ENCODE assay signal across 1 cellular context in the genomic region with DNA sequence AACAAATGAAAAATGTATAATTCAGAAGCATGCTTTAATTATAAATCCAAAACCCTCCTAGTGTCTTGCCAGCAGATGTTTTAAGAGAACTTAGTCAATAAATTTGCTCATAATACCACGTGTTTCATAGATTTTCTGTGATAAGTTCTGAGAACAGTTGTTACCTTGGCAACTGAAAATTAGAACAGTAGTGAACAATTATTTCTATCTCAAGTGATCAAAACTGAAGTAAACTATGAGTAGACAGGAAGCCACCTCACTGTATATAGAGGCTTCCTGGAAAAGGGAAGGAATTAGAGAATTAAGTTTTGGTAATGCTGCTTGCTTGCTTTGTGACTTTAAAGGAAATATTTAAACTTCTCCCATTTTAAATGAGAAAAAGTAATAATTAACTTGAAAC.
TF ChIP-seq lines count a peak whose summit lies in the region.

No MANE protein-coding gene starts in this region.

TF ChIP-seq in SK-N-SH treated with all-trans-retinoic acid at 6 μM for 48 hours, 23 proteins besides CTCF, POLR2A, EP300 and RAD21 (continued from another document):
- TF ChIP-seq, protein P1, sequence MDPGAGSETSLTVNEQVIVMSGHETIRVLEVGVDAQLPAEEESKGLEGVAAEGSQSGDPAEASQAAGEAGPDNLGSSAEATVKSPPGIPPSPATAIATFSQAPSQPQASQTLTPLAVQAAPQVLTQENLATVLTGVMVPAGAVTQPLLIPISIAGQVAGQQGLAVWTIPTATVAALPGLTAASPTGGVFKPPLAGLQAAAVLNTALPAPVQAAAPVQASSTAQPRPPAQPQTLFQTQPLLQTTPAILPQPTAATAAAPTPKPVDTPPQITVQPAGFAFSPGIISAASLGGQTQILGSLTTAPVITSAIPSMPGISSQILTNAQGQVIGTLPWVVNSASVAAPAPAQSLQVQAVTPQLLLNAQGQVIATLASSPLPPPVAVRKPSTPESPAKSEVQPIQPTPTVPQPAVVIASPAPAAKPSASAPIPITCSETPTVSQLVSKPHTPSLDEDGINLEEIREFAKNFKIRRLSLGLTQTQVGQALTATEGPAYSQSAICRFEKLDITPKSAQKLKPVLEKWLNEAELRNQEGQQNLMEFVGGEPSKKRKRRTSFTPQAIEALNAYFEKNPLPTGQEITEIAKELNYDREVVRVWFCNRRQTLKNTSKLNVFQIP (CRISPR knock-in tag; IDR thresholded peaks at IDR 0.05; ENCODE audit: borderline replicate concordance, low read depth): no peak
- TF ChIP-seq RARB (CRISPR knock-in tag; IDR thresholded peaks at IDR 0.05) (no peak), ZNF8 (CRISPR knock-in tag; IDR thresholded peaks at IDR 0.05) (no peak), SNAI2 (CRISPR knock-in tag; IDR thresholded peaks at IDR 0.05) (no peak), CSDC2 (CRISPR knock-in tag; IDR thresholded peaks at IDR 0.05) (no peak)
- TF ChIP-seq, protein P2, sequence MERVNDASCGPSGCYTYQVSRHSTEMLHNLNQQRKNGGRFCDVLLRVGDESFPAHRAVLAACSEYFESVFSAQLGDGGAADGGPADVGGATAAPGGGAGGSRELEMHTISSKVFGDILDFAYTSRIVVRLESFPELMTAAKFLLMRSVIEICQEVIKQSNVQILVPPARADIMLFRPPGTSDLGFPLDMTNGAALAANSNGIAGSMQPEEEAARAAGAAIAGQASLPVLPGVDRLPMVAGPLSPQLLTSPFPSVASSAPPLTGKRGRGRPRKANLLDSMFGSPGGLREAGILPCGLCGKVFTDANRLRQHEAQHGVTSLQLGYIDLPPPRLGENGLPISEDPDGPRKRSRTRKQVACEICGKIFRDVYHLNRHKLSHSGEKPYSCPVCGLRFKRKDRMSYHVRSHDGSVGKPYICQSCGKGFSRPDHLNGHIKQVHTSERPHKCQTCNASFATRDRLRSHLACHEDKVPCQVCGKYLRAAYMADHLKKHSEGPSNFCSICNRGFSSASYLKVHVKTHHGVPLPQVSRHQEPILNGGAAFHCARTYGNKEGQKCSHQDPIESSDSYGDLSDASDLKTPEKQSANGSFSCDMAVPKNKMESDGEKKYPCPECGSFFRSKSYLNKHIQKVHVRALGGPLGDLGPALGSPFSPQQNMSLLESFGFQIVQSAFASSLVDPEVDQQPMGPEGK (CRISPR knock-in tag; IDR thresholded peaks at IDR 0.05; ENCODE audit: borderline replicate concordance): no peak
- TF ChIP-seq, protein P3, sequence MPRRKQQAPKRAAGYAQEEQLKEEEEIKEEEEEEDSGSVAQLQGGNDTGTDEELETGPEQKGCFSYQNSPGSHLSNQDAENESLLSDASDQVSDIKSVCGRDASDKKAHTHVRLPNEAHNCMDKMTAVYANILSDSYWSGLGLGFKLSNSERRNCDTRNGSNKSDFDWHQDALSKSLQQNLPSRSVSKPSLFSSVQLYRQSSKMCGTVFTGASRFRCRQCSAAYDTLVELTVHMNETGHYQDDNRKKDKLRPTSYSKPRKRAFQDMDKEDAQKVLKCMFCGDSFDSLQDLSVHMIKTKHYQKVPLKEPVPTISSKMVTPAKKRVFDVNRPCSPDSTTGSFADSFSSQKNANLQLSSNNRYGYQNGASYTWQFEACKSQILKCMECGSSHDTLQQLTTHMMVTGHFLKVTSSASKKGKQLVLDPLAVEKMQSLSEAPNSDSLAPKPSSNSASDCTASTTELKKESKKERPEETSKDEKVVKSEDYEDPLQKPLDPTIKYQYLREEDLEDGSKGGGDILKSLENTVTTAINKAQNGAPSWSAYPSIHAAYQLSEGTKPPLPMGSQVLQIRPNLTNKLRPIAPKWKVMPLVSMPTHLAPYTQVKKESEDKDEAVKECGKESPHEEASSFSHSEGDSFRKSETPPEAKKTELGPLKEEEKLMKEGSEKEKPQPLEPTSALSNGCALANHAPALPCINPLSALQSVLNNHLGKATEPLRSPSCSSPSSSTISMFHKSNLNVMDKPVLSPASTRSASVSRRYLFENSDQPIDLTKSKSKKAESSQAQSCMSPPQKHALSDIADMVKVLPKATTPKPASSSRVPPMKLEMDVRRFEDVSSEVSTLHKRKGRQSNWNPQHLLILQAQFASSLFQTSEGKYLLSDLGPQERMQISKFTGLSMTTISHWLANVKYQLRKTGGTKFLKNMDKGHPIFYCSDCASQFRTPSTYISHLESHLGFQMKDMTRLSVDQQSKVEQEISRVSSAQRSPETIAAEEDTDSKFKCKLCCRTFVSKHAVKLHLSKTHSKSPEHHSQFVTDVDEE (CRISPR knock-in tag; IDR thresholded peaks at IDR 0.05): no peak
